Comparison of ENCODE assay signal across 1 cellular context in the genomic region with DNA sequence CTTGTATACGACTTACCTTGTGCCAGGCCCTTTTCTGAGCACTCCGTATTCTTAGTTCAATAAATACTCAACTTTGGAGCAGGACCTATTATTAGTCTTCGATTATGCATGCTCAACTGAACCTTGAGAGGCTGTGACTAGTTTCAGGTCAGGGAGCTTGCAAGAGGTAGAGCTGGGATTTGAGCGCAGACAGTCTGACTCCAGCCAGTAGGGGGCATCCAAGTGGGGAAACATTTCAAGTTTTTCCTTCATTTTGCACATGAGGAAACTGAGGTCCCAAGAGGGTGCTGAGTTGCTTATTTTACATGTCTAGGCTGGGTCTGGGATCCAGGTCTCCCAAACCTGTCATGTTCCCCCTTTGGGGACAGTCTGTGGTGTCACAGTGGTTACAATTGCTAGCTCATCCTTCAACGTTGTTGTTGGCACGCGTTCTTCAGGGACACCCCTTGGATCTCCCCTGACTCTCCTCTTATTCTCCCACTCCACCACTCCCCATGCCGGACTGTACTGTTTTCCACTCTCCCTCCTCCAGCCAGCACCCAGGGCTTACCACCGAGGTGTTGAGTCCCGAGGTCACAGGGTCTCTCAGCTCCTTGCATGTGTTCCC.
TF ChIP-seq lines count a peak whose summit lies in the region.

No MANE protein-coding gene starts in this region.

TF ChIP-seq in IMR-90, 13 proteins besides CTCF, POLR2A, EP300 and RAD21 (continued from another document):
- TF ChIP-seq USF2 (IDR thresholded peaks at IDR 0.05; ENCODE audit: low read depth, low read length), result no peak
- no peak for TF ChIP-seq FOS (IDR thresholded peaks at IDR 0.05; ENCODE audit: low read depth, low read length)
- no peak for TF ChIP-seq BHLHE40 (IDR thresholded peaks at IDR 0.05; ENCODE audit: low read depth, low read length)
- TF ChIP-seq MXI1 (IDR thresholded peaks at IDR 0.05; ENCODE audit: borderline replicate concordance, low read depth, low read length), result no peak
- TF ChIP-seq NFE2L2 (IDR thresholded peaks at IDR 0.05; ENCODE audit: low read depth, low read length), result no peak
- no peak for TF ChIP-seq ELK1 (IDR thresholded peaks at IDR 0.05; ENCODE audit: borderline replicate concordance, low read depth, low read length)
- no peak for TF ChIP-seq CEBPB (IDR thresholded peaks at IDR 0.05; ENCODE audit: low read depth, low read length)
- TF ChIP-seq RFX5 (IDR thresholded peaks at IDR 0.05; ENCODE audit: low read depth, low read length), result no peak
- TF ChIP-seq SMC3 (IDR thresholded peaks at IDR 0.05; ENCODE audit: low read depth, low read length), result no peak
- TF ChIP-seq MAFK (IDR thresholded peaks at IDR 0.05; ENCODE audit: low read depth, low read length), result no peak
- no peak for TF ChIP-seq MAZ (IDR thresholded peaks at IDR 0.05; ENCODE audit: borderline replicate concordance, low read depth, low read length)
